8 cellular contexts compared by ENCODE assay signal in genomic region chr17:4950757-4951204, GRCh38. TPM values are rescaled to one million over a fixed set of nuclear protein-coding genes. Genes with fewer than 3 reads are reported as not detected.
DNase-seq lines count a peak whose midpoint lies in the region; ATAC-seq and TF ChIP-seq lines count a peak whose summit lies in the region.

ENO3 (plus strand) TSS chr17:4951119; CDS start chr17:4951830, 711 bp downstream.

- H3K4me2 ChIP-seq in Loucy (ENCODE audit: low read depth, low read length, poor library complexity, severe bottlenecking) = peak within 1 kb of the TSS; percentile 91

- H3K4me3 ChIP-seq in Loucy (ENCODE audit: low read length, poor library complexity, severe bottlenecking) (peak within 1 kb of the TSS; percentile 90), body of pancreas (peak within 1 kb of the TSS in 1 of 2 donors; percentile 61), liver (ENCODE audit: low read depth in 1 of 3, low read length in 3 of 3) (peak within 1 kb of the TSS; percentile 53 to 91 (median 56)), upper lobe of left lung (peak within 1 kb of the TSS; percentile 49 to 100 (median 96))

- DNase-seq in COLO668 (lab: John Stamatoyannopoulos, UW; ENCODE audit: unreplicated experiment) = peak; percentile 75
- no peak for DNase-seq in body of pancreas
- no peak for DNase-seq in upper lobe of left lung
- no peak for DNase-seq in NCI-H526 treated with DMSO at 0.1 percent for 48 hours (lab: John Stamatoyannopoulos, UW)
- no peak for DNase-seq in activated CD4-positive, alpha-beta T cell treated with anti-CD3 and anti-CD28 coated beads for 1 hour

- intact Hi-C loops in body of pancreas (cut with DNase I) = no loop called here

- TF ChIP-seq RAD21 in liver (IDR thresholded peaks at IDR 0.05) = peak in 1 of 2 donors; percentile 19

- TF ChIP-seq POLR2A in body of pancreas (IDR thresholded peaks at IDR 0.05) (no peak), upper lobe of left lung (IDR thresholded peaks at IDR 0.05) (no peak)

- peak within 1 kb of the TSS; percentile 99 for H3K9ac ChIP-seq in Loucy (ENCODE audit: low read depth, low read length, poor library complexity, severe bottlenecking)
- H3K9ac ChIP-seq in liver (ENCODE audit: low read depth in 1 of 2, low read length in 2 of 2) = peak within 1 kb of the TSS; percentile 66 to 69

- TF ChIP-seq CTCF in Loucy (conservative IDR thresholded peaks at IDR 0.05; ENCODE audit: low read length) (no peak), body of pancreas (IDR thresholded peaks at IDR 0.05) (no peak), liver (IDR thresholded peaks at IDR 0.05; ENCODE audit: low read depth, low read length, missing input control) (no peak), upper lobe of left lung (IDR thresholded peaks at IDR 0.05) (no peak)

- WGBS in body of pancreas, 2 donors = 51 to 65% methylated on average over 7 of the region's 7 CpGs
- 20% methylated on average over 7 of the region's 7 CpGs for WGBS in liver
- WGBS in upper lobe of left lung, 2 donors = 32 to 37% methylated on average over 7 of the region's 7 CpGs

- H3K27me3 ChIP-seq in Loucy (ENCODE audit: insufficient read depth, low read length, poor library complexity, severe bottlenecking) (peaks cover 14% of the 10 kb centered on the region), body of pancreas (no peaks in the 10 kb centered on the region), liver (ENCODE audit: control insufficient read depth in 4 of 4, insufficient read depth in 4 of 4, low read length in 3 of 4) (no peaks in the 10 kb centered on the region), upper lobe of left lung (no peaks in the 10 kb centered on the region)

- peaks cover 44% of the 10 kb centered on the region for H3K79me2 ChIP-seq in Loucy (ENCODE audit: insufficient read depth, low read length)

- no peak for ATAC-seq in body of pancreas
- ATAC-seq in upper lobe of left lung (ENCODE audit: low FRiP score in 2 of 2) = no peak
- ATAC-seq in GM18502 (IDR thresholded peaks at IDR 0.05; ENCODE audit: poor library complexity, unreplicated experiment) = no peak

- peaks cover 24% of the 10 kb centered on the region for H3F3A ChIP-seq in Loucy (ENCODE audit: low read depth)

- H3K4me1 ChIP-seq in Loucy (ENCODE audit: insufficient read depth, low read length, poor library complexity, severe bottlenecking) (peaks cover 20% of the 10 kb centered on the region), body of pancreas (peaks cover 22% of the 10 kb centered on the region), liver (ENCODE audit: control insufficient read depth in 4 of 4, insufficient read depth in 4 of 4, low read length in 3 of 4) (peaks cover 10 to 55% (median 42%) of the 10 kb centered on the region in 4 donors), upper lobe of left lung (peaks cover 22 to 34% (median 28%) of the 10 kb centered on the region in 4 donors)

- H3K9me3 ChIP-seq in Loucy (ENCODE audit: insufficient read depth, low read depth, low read length) = no peaks in the 10 kb centered on the region
- no peaks in the 10 kb centered on the region for H3K9me3 ChIP-seq in body of pancreas
- H3K9me3 ChIP-seq in liver (ENCODE audit: control insufficient read depth in 4 of 4, low read length in 3 of 4) = no peaks in the 10 kb centered on the region
- H3K9me3 ChIP-seq in upper lobe of left lung = no peaks in the 10 kb centered on the region

- TF ChIP-seq EP300 in upper lobe of left lung (IDR thresholded peaks at IDR 0.05) = no peak

- no peak within 1 kb of the TSS for H2AFZ ChIP-seq in Loucy (ENCODE audit: low read length)

- H3K27ac ChIP-seq in body of pancreas = peak within 1 kb of the TSS; percentile 93 to 99 (median 96)
- H3K27ac ChIP-seq in liver (ENCODE audit: low read depth in 1 of 2, low read length in 2 of 2) = peak within 1 kb of the TSS; percentile 95 to 96
- H3K27ac ChIP-seq in upper lobe of left lung = peak within 1 kb of the TSS; percentile 97 to 100 (median 98)

- peaks cover 24% of the 10 kb centered on the region for H4K20me1 ChIP-seq in Loucy (ENCODE audit: insufficient read depth, low read length, poor library complexity, severe bottlenecking)

- H3K36me3 ChIP-seq in Loucy (ENCODE audit: insufficient read depth, low read length) (peaks cover 16% of the 10 kb centered on the region), body of pancreas (replicated peaks in 1 of 2; ENCODE audit: insufficient read depth in 1 of 2, low read depth in 2 of 2) (no peaks in the 10 kb centered on the region), liver (ENCODE audit: control insufficient read depth in 4 of 4, insufficient read depth in 3 of 4, low read depth in 1 of 4, low read length in 3 of 4) (peaks cover 0 to 2% (median under 1%) of the 10 kb centered on the region in 4 donors), upper lobe of left lung (peaks cover 0 to 7% (median 5%) of the 10 kb centered on the region in 4 donors)

- no peaks in the 10 kb centered on the region for H3K9me2 ChIP-seq in Loucy (replicated peaks; ENCODE audit: low read depth, low read length)

TF ChIP-seq in liver, 16 proteins besides CTCF, POLR2A, EP300 and RAD21:
- TF ChIP-seq EGR1 (IDR thresholded peaks at IDR 0.05; ENCODE audit: low read depth in 2 of 2) = no peak
- peak; percentile 38 to 58 for TF ChIP-seq RXRA (IDR thresholded peaks at IDR 0.05)
- peak; percentile 45 for TF ChIP-seq ZBTB33 (IDR thresholded peaks at IDR 0.05)
- no peak for TF ChIP-seq ATF3 (IDR thresholded peaks at IDR 0.05)
- TF ChIP-seq YY1 (IDR thresholded peaks at IDR 0.05) = no peak
- TF ChIP-seq GABPA (IDR thresholded peaks at IDR 0.05 in 1 of 2, conservative IDR thresholded peaks at IDR 0.05 in 1 of 2) = no peak
- TF ChIP-seq HNF4A (conservative IDR thresholded peaks at IDR 0.05) = peak; percentile 72 to 79
- TF ChIP-seq MAX (IDR thresholded peaks at IDR 0.05) = no peak
- TF ChIP-seq TAF1 (conservative IDR thresholded peaks at IDR 0.05) = peak; percentile 49
- no peak for TF ChIP-seq FOXA1 (IDR thresholded peaks at IDR 0.05)
- TF ChIP-seq FOXA2 (IDR thresholded peaks at IDR 0.05) = no peak
- peak in 1 of 2 donors; percentile 20 for TF ChIP-seq JUND (IDR thresholded peaks at IDR 0.05)
- TF ChIP-seq SP1 (IDR thresholded peaks at IDR 0.05) = peak; percentile 81
- peak; percentile 22 for TF ChIP-seq REST (IDR thresholded peaks at IDR 0.05)
- peak; percentile 63 for TF ChIP-seq NR2F2 (IDR thresholded peaks at IDR 0.05)
- peak; percentile 54 for TF ChIP-seq HNF4G (IDR thresholded peaks at IDR 0.05)

RNA-seq across cellular contexts. Expression of gene ENO3, which starts in this region (rescaled TPM):
- total RNA-seq in body of pancreas (1 to 10 TPM; 3.3 to 3.6 TPM), liver (10 to 100 TPM; 26.3 to 27.5 TPM), upper lobe of left lung (10 to 100 TPM in 3 of 6 donors, 1 to 10 TPM in 3; 4.3 to 49.2 (median 10.6) TPM)
- polyA plus RNA-seq in liver = 100 to 1,000 TPM in 1 of 2 donors, 10 to 100 TPM in 1; 34.1 to 117 TPM
